ENCODE assay signal across 13 cellular contexts in the genomic region with DNA sequence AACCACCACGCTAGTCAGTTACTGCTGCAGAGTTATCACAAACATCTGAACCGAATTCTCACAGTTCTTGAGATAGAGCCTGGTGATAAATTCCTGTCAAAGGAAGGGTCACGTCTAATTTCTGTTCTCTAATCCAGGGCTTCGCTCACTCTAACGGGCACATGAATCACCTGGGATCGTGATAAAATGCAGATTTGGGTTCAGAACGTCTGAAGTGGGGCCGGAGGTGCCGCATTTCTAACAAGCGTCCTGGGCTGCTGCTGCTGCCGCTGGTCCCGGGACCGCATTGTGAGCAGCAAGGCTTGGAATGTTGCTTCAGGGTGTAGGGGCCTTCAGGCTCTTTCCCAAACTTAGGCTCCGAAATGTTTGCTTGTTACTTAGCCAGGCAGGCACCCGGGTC.
"Had no signal": no experiment of that assay in that cellular context is flagged by ENCODE, and none has a peak within 500 bp of the region (broad histone marks: within the 10 kb centered on the region; RNA-seq: fewer than 3 reads in every experiment).

No MANE protein-coding gene starts in this region.

- H3K36me3 Mint-ChIP-seq: brain; natural killer cell treated with Interleukin-12 subunit alpha and Interleukin-12 subunit beta and Interleukin-15 and Interleukin-18, amount 100 ng/mL, for 72 hours had no signal

- H3K9me3 Mint-ChIP-seq: activated T-helper 2 cell treated with anti-CD3 and anti-CD28 coated beads, Interferon-gamma antibody, Interleukin-2, Interleukin-4, amounts not matched to agents 10 μg/mL and 5 μg/mL and 100 μg/mL, durations not matched to agents 14 hours and 24 hours and 36 hours; central memory CD8-positive, alpha-beta T cell; natural killer cell treated with Interleukin-12 subunit alpha and Interleukin-12 subunit beta and Interleukin-15 and Interleukin-18, amount 100 ng/mL, for 72 hours had no signal

- H3K4me3 ChIP-seq: sigmoid colon, suprapubic skin had no signal

- H3K36me3 ChIP-seq: sigmoid colon, suprapubic skin had no signal

- H3K27ac Mint-ChIP-seq: activated T-helper 2 cell treated with anti-CD3 and anti-CD28 coated beads, Interferon-gamma antibody, Interleukin-2, Interleukin-4, amounts not matched to agents 10 μg/mL and 5 μg/mL and 100 μg/mL, durations not matched to agents 14 hours and 24 hours and 36 hours; natural killer cell treated with Interleukin-12 subunit alpha and Interleukin-12 subunit beta and Interleukin-15 and Interleukin-18, amount 100 ng/mL, for 72 hours had no signal

- H3K4me3 Mint-ChIP-seq: central memory CD8-positive, alpha-beta T cell; natural killer cell treated with Interleukin-12 subunit alpha and Interleukin-12 subunit beta and Interleukin-15 and Interleukin-18, amount 100 ng/mL, for 72 hours had no signal

- ATAC-seq: left colon; natural killer cell treated with Interleukin-12 subunit alpha and Interleukin-12 subunit beta and Interleukin-15 and Interleukin-18, amount 100 ng/mL, for 72 hours; stimulated activated naive CD8-positive, alpha-beta T cell treated with anti-CD3 and anti-CD28 coated beads, Interleukin-15, Interleukin-2, amounts not matched to agents 100 U/mL and 50 U/mL, for 24 hours had no signal

- H3K27me3 ChIP-seq: sigmoid colon, suprapubic skin had no signal

- H3K27ac ChIP-seq: sigmoid colon, suprapubic skin had no signal

- DNase-seq: activated CD4-positive, alpha-beta T cell treated with anti-CD3 and anti-CD28 coated beads for 48 hours; activated naive CD4-positive, alpha-beta T cell treated with anti-CD3 and anti-CD28 coated beads, Interleukin-2, amount 50 U/mL, for 16 hours; amniotic stem cell; erythroblast; left colon; sigmoid colon; stimulated activated CD4-positive, alpha-beta T cell treated with anti-CD3 and anti-CD28 coated beads, Interleukin-2, amount 100 ng/mL, for 48 hours; stimulated activated naive CD8-positive, alpha-beta T cell treated with anti-CD3 and anti-CD28 coated beads, Interleukin-15, Interleukin-2, amounts not matched to agents 100 U/mL and 50 U/mL, for 24 hours had no signal
